In genomic region chr16:88699180-88699579, GRCh38 we compare ENCODE assay signal across 1 cellular context.
TF ChIP-seq lines count a peak whose summit lies in the region.

No MANE protein-coding gene starts in this region.

TF ChIP-seq in HepG2, 621 proteins besides CTCF, POLR2A, EP300 and RAD21:
- TF ChIP-seq HNRNPL (IDR thresholded peaks at IDR 0.05; ENCODE audit: low read depth, low read length) (0 out of 2 replicates have a peak, but pooled peaks have one; percentile 42), GATAD1 (CRISPR knock-in tag; IDR thresholded peaks at IDR 0.05) (no peak)
TF ChIP-seq in HepG2: peak in this region for 1.
